21 cellular contexts compared by ENCODE assay signal in the genomic region with DNA sequence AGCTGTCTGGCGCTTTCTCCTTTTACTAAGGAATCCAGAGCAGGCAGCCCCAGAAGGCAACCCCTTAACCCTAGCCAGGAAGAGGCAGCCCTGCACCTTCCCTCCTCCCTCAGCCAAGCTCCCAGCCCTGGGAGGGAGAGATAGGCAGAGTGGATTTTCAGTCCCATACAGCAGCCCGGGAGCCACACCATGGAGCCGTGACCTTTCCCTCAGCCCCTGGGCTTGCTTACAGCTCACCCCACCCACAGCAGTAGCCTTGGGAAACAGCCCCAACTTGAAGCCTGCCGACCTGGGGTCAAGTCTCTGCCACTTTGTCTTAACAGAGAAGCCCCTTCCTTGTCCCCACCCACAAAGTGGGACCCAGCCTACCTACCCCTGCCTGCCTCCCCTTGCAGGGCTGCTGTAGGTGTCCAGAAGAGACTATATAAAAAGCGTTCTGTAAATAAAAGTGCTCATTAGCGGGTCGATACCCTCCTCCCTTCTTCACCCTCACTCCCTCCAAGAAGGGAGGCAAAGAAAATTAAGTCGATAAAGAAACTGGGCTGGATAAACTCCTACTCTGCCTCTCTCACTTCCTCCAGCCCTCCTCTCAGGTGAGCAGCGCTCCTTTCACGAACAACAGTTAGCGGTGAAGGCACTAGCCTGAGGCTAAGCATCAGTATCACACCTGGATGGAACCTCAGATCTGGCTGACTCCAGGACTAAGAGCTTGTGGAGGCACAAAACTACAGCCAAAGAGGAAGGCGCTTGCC. TPM values are rescaled to one million over a fixed set of nuclear protein-coding genes. Genes with fewer than 3 reads are reported as not detected.
A peak's percentile ranks its signal among the peaks of the same experiment; 100 is the strongest.
DNase-seq lines count a peak whose midpoint lies in the region; ATAC-seq, FAIRE-seq and TF ChIP-seq lines count a peak whose summit lies in the region.
"Had no signal": no experiment of that assay in that cellular context is flagged by ENCODE, and none has a peak within 500 bp of the region (broad histone marks: within the 10 kb centered on the region; RNA-seq: fewer than 3 reads in every experiment).

No MANE protein-coding gene starts in this region.

- peaks cover 2% of the 10 kb centered on the region for H3K27me3 Mint-ChIP-seq in activated CD4-positive, alpha-beta T cell treated with anti-CD3 and anti-CD28 coated beads, Interleukin-2, amount 10 ng/mL, durations not matched to agents 24 days and 14 days

- H3K4me1 Mint-ChIP-seq in activated CD4-positive, alpha-beta T cell treated with anti-CD3 and anti-CD28 coated beads, Interleukin-2, amount 10 ng/mL, durations not matched to agents 24 days and 14 days = peaks cover 4% of the 10 kb centered on the region
- H3K4me1 Mint-ChIP-seq: T-helper 17 cell had no signal

- in situ Hi-C loops in K562 (cut with MboI) = no loop called here

- ATAC-seq in K562 (peak; percentile 61), right lobe of liver (no peak), HG03457 (IDR thresholded peaks at IDR 0.05; ENCODE audit: unreplicated experiment) (no peak)
- ATAC-seq: T-helper 17 cell had no signal

- H2AFZ ChIP-seq in K562 (ENCODE audit: low read depth, low read length) = no peak overlapping the region

- no peak for DNase-seq in activated CD4-positive, alpha-beta T cell treated with anti-CD3 and anti-CD28 coated beads, Interleukin-2, amount 10 ng/mL, durations not matched to agents 24 days and 14 days
- no peak for DNase-seq in activated CD4-positive, alpha-beta T cell treated with anti-CD3 and anti-CD28 coated beads, Interleukin-2, amount 50 U/mL, for 4 hours
- DNase-seq in K562 (ENCODE audit: extremely low read depth in 1 of 4, low spot score in 3 of 4) (peak in 2 of 4 experiments; percentile 47 to 78), right lobe of liver (peak in 2 of 3 donors; percentile 48 to 50), GM19240 (ENCODE audit: insufficient read length, low spot score) (no peak), cerebellar nuclear complex (lab: John Stamatoyannopoulos, UW) (no peak)
- DNase-seq: activated CD4-positive, alpha-beta T cell treated with anti-CD3 and anti-CD28 coated beads, Interleukin-2, amount 50 U/mL, for 48 hours; activated gamma-delta T cell treated with Interleukin-2 at 50 U/mL for 16 hours; activated T-cell treated with anti-CD3 and anti-CD28 coated beads for 4 hours; HCEC 1CT; mesenchymal stem cell; NCI-H69; OCI-M1; stimulated activated CD8-positive, alpha-beta memory T cell treated with anti-CD3 and anti-CD28 coated beads, Interleukin-4, amount 100 ng/mL, for 48 hours; T-helper 17 cell had no signal

- CTCF ChIA-PET in K562 (lab: Yijun Ruan, JAX; ENCODE audit: low intra/inter-chr PET ratio) = no interaction called here

- H3K27ac ChIP-seq in K562 (ENCODE audit: extremely low read depth, low read depth, low read length) = peak overlapping the region; percentile 64
- peak overlapping the region in 2 of 3 donors; percentile 50 to 73 for H3K27ac ChIP-seq in right lobe of liver
- H3K27ac ChIP-seq in subcutaneous abdominal adipose tissue (ENCODE audit: low read depth, low read length) = peak overlapping the region; percentile 90
- H3K27ac ChIP-seq: BLaER1 treated with 17β-estradiol and CSF1 and Interleukin-3, amounts not matched to agents 10 nM and 100 nM; SJSA1; VCaP had no signal

- H4K20me1 ChIP-seq in K562 (replicated peaks; ENCODE audit: control insufficient read depth, insufficient read depth, low read length) = peaks cover 6% of the 10 kb centered on the region

- H3K36me3 ChIP-seq in K562 (ENCODE audit: control insufficient read depth, insufficient read depth, low read length) (peaks cover 21% of the 10 kb centered on the region; the same call in 2 of the 3 replicates), right lobe of liver (peaks cover 0 to 9% (median 4%) of the 10 kb centered on the region in 4 donors), subcutaneous abdominal adipose tissue (ENCODE audit: control insufficient read depth in 5 of 5, insufficient read depth in 5 of 5, low read length in 5 of 5) (peaks cover 0 to 6% (median 0%) of the 10 kb centered on the region in 5 donors)

- H3K4me2 ChIP-seq in K562 (ENCODE audit: insufficient read depth, low read length) = peak overlapping the region; percentile 9
- H3K4me2 ChIP-seq: BLaER1 treated with 17β-estradiol and CSF1 and Interleukin-3, amounts not matched to agents 10 nM and 100 nM had no signal

- POLR2A ChIA-PET in K562 (lab: Yijun Ruan, JAX) = interaction anchor here (0.8 to 1.5 kb wide), 4 partner anchors 10 to 1487 kb away, joined by 3 to 5 read pairs (median 3); no protein-coding TSS in a partner anchor

- H3K27ac Mint-ChIP-seq in activated CD4-positive, alpha-beta T cell treated with anti-CD3 and anti-CD28 coated beads, Interleukin-2, amount 10 ng/mL, durations not matched to agents 24 days and 14 days = peak overlapping the region; percentile 48
- H3K27ac Mint-ChIP-seq: T-helper 17 cell had no signal

- H3K27me3 ChIP-seq in K562 (ENCODE audit: control insufficient read depth in 2 of 2, insufficient read depth in 2 of 2, low read length in 2 of 2) = no peaks in the 10 kb centered on the region
- no peaks in the 10 kb centered on the region for H3K27me3 ChIP-seq in right lobe of liver
- no peaks in the 10 kb centered on the region for H3K27me3 ChIP-seq in subcutaneous abdominal adipose tissue (ENCODE audit: control insufficient read depth in 5 of 5, insufficient read depth in 4 of 5, low read length in 5 of 5)
- H3K27me3 ChIP-seq: BLaER1 treated with 17β-estradiol and CSF1 and Interleukin-3, amounts not matched to agents 10 nM and 100 nM; SJSA1 had no signal

- no peaks in the 10 kb centered on the region for H3K9me3 Mint-ChIP-seq in activated CD4-positive, alpha-beta T cell treated with anti-CD3 and anti-CD28 coated beads, Interleukin-2, amount 10 ng/mL, durations not matched to agents 24 days and 14 days

- no peak overlapping the region for H3K4me3 Mint-ChIP-seq in activated CD4-positive, alpha-beta T cell treated with anti-CD3 and anti-CD28 coated beads, Interleukin-2, amount 10 ng/mL, durations not matched to agents 24 days and 14 days
- H3K4me3 Mint-ChIP-seq: T-helper 17 cell had no signal

- FAIRE-seq in K562 (lab: Jason Lieb, UNC) = peak; percentile 75
- FAIRE-seq: D721Med had no signal

- TF ChIP-seq POLR2A in K562 (conservative IDR thresholded peaks at IDR 0.05) = no peak
- TF ChIP-seq POLR2A in right lobe of liver (IDR thresholded peaks at IDR 0.05) = no peak

- TF ChIP-seq RAD21 in K562 (CRISPR knock-in tag; conservative IDR thresholded peaks at IDR 0.05 in 1 of 2, IDR thresholded peaks at IDR 0.05 in 1 of 2) = no peak

- H3K4me1 ChIP-seq in K562 (replicated peaks in 1 of 2; ENCODE audit: control insufficient read depth in 2 of 2, insufficient read depth in 2 of 2, low read length in 2 of 2) (peaks cover 29 to 44% of the 10 kb centered on the region in 2 experiments; a peak in 4 of 5 replicates), right lobe of liver (peaks cover 0 to 80% (median 33%) of the 10 kb centered on the region in 4 donors), subcutaneous abdominal adipose tissue (ENCODE audit: control insufficient read depth in 5 of 5, insufficient read depth in 5 of 5, low read length in 5 of 5) (peaks cover 9 to 83% (median 70%) of the 10 kb centered on the region in 5 donors)

- TF ChIP-seq CTCF in K562 (IDR thresholded peaks at IDR 0.05 in 2 of 3, conservative IDR thresholded peaks at IDR 0.05 in 1 of 3; ENCODE audit: insufficient read depth in 2 of 3, low read depth in 1 of 3, low read length in 3 of 3) (no peak), right lobe of liver (IDR thresholded peaks at IDR 0.05) (no peak)

- H3K9me1 ChIP-seq in K562 (ENCODE audit: control insufficient read depth, insufficient read depth, low read length) = peaks cover 2% of the 10 kb centered on the region

- peaks cover 26% of the 10 kb centered on the region for H3K79me2 ChIP-seq in K562 (ENCODE audit: control insufficient read depth, insufficient read depth, low read length)

- H3K9me3 ChIP-seq in K562 (replicated peaks; ENCODE audit: control insufficient read depth, insufficient read depth, low read depth, low read length) = no peaks in the 10 kb centered on the region
- no peaks in the 10 kb centered on the region for H3K9me3 ChIP-seq in right lobe of liver
- H3K9me3 ChIP-seq in subcutaneous abdominal adipose tissue (ENCODE audit: control insufficient read depth in 5 of 5, low read length in 5 of 5) = no peaks in the 10 kb centered on the region
- H3K9me3 ChIP-seq: BLaER1 treated with 17β-estradiol and CSF1 and Interleukin-3, amounts not matched to agents 10 nM and 100 nM; SJSA1 had no signal

- H3K9ac ChIP-seq in K562 (ENCODE audit: insufficient read depth in 1 of 2, low read depth in 2 of 2, low read length in 2 of 2) = peak overlapping the region; percentile 41 to 76; a peak in 3 of 4 replicates
- peak overlapping the region in 4 of 5 donors; percentile 9 to 72 (median 34) for H3K9ac ChIP-seq in subcutaneous abdominal adipose tissue (ENCODE audit: low read length in 5 of 5)

- TF ChIP-seq EP300 in K562 (IDR thresholded peaks at IDR 0.05; ENCODE audit: low read length) = no peak

- intact Hi-C loops in activated CD4-positive, alpha-beta T cell treated with anti-CD3 and anti-CD28 coated beads, Interleukin-2, amount 10 ng/mL, durations not matched to agents 24 days and 14 days (cut with micrococcal nuclease) = no loop called here
- intact Hi-C loops in K562 (cut with micrococcal nuclease) = no loop called here
- intact Hi-C loops in right lobe of liver (cut with DNase I) = no loop called here

- H3K4me3 ChIP-seq in K562 (no peak overlapping the region), right lobe of liver (no peak overlapping the region), subcutaneous abdominal adipose tissue (ENCODE audit: low read depth in 1 of 5, low read length in 5 of 5) (peak overlapping the region in 2 of 5 donors; percentile 2 to 13)
- H3K4me3 ChIP-seq: BLaER1 treated with 17β-estradiol and CSF1 and Interleukin-3, amounts not matched to agents 10 nM and 100 nM; SJSA1 had no signal

- H3K36me3 Mint-ChIP-seq in activated CD4-positive, alpha-beta T cell treated with anti-CD3 and anti-CD28 coated beads, Interleukin-2, amount 10 ng/mL, durations not matched to agents 24 days and 14 days (ENCODE audit: low read depth) = no peaks in the 10 kb centered on the region

- no TSS peak for BruUV-seq in K562 (replicated peaks; lab: Mats Ljungman, UMichigan)

- 28% methylated on average over 8 of the region's 12 CpGs for WGBS in K562 (ENCODE audit: insufficient coverage, low coverage, missing lambda C conversion rate)
- 50% methylated on average over 7 of the region's 12 CpGs for whole genome bisulfite sequencing in right lobe of liver (ENCODE audit: insufficient coverage, low coverage, low lambda C conversion rate, missing lambda C conversion rate)

RNA-seq across cellular contexts. Expression of a gene that starts 4.2 kb away (rescaled TPM):
- total RNA-seq in activated CD4-positive, alpha-beta T cell treated with anti-CD3 and anti-CD28 coated beads, Interleukin-2, amount 10 ng/mL, durations not matched to agents 24 days and 14 days = 5.2 and 5.8 TPM in 2 replicates
- 2.6 and 16.9 TPM in 2 replicates for total RNA-seq in K562 (2011; cell fraction: chromatin; rRNA removed; ENCODE audit: low replicate concordance)
- total RNA-seq in K562 (2011; cell fraction: nucleolus; rRNA removed) = 23.8 and 27.2 TPM in 2 replicates
- 7.9 and 8.0 TPM in 2 replicates for total RNA-seq in K562 (2011; cell fraction: nucleoplasm; rRNA removed)
- total RNA-seq in K562 (2014; rRNA removed) (26.7 and 26.9 TPM in 2 replicates), K562 (2014; rRNA removed; fragmentation: Illumina TruSeq; extraction: Trizol) (4.1 and 5.7 TPM in 2 replicates), K562 (2015; rRNA removed; fragmentation: Illumina TruSeq; extraction: Trizol) (12.4 and 13.1 TPM in 2 replicates), K562 (2021) (23.1 and 23.8 TPM in 2 replicates), right lobe of liver (100 to 1,000 TPM; 223 to 355 (median 321) TPM)
- polyA plus RNA-seq in K562 (2011; rRNA removed) (14.0 and 18.6 TPM in 2 replicates), K562 (2014; fragmentation: Illumina TruSeq; extraction: Trizol) (7.7 and 14.4 TPM in 2 replicates), K562 (2014; fragmentation: Nextera tagmentation; extraction: Ambion mirVana) (1 to 10 TPM; 1.4 to 4.3 TPM), K562 (2014; rRNA removed) (19.7 and 26.1 TPM in 2 replicates)
- 23.0 and 51.6 TPM in 2 replicates for polyA plus RNA-seq in K562 (2011; cell fraction: cytosol; rRNA removed)
- 10.6 and 13.0 TPM in 2 replicates for polyA plus RNA-seq in K562 (2011; cell fraction: nucleus; rRNA removed)
- polyA plus RNA-seq in K562 (2012) = 13.1 and 24.0 TPM in 2 replicates
- 4.4 and 5.5 TPM in 2 replicates for polyA minus RNA-seq in K562 (2011; rRNA and poly(A)+ RNA removed)
- 10.1 and 12.3 TPM in 2 replicates for polyA minus RNA-seq in K562 (2011; cell fraction: cytosol; rRNA and poly(A)+ RNA removed)
- polyA minus RNA-seq in K562 (2011; cell fraction: nucleus; rRNA and poly(A)+ RNA removed) = 13.2 and 18.7 TPM in 2 replicates

RNA-seq across cellular contexts. Expression of a gene that starts 4.5 kb away (rescaled TPM):
- 21.0 and 21.1 TPM in 2 replicates for total RNA-seq in activated CD4-positive, alpha-beta T cell treated with anti-CD3 and anti-CD28 coated beads, Interleukin-2, amount 10 ng/mL, durations not matched to agents 24 days and 14 days
- 23.7 and 51.5 TPM in 2 replicates for total RNA-seq in K562 (2011; cell fraction: chromatin; rRNA removed; ENCODE audit: low replicate concordance)
- total RNA-seq in K562 (2011; cell fraction: nucleolus; rRNA removed) = 38.4 and 40.9 TPM in 2 replicates
- total RNA-seq in K562 (2011; cell fraction: nucleoplasm; rRNA removed) = 34.5 and 45.6 TPM in 2 replicates
- total RNA-seq in K562 (2014; rRNA removed) (104 and 117 TPM in 2 replicates), K562 (2014; rRNA removed; fragmentation: Illumina TruSeq; extraction: Trizol) (6.7 and 8.1 TPM in 2 replicates), K562 (2015; rRNA removed; fragmentation: Illumina TruSeq; extraction: Trizol) (24.3 and 25.3 TPM in 2 replicates), K562 (2021) (66.8 and 68.2 TPM in 2 replicates), right lobe of liver (100 to 1,000 TPM; 153 to 301 (median 214) TPM)
- polyA plus RNA-seq in K562 (2011; rRNA removed) (24.8 and 34.6 TPM in 2 replicates), K562 (2014; fragmentation: Illumina TruSeq; extraction: Trizol) (11.2 and 24.8 TPM in 2 replicates), K562 (2014; fragmentation: Nextera tagmentation; extraction: Ambion mirVana) (1 to 10 TPM in 1 of 2 experiments, under 1 TPM in 1; 0.65 to 1.3 TPM), K562 (2014; rRNA removed) (78.5 and 88.1 TPM in 2 replicates)
- 49.5 and 189 TPM in 2 replicates for polyA plus RNA-seq in K562 (2011; cell fraction: cytosol; rRNA removed)
- polyA plus RNA-seq in K562 (2011; cell fraction: nucleus; rRNA removed) = 50.2 and 71.7 TPM in 2 replicates
- 35.2 and 62.2 TPM in 2 replicates for polyA plus RNA-seq in K562 (2012)
- polyA minus RNA-seq in K562 (2011; rRNA and poly(A)+ RNA removed) = 8.4 and 10.2 TPM in 2 replicates
- 22.6 and 34.3 TPM in 2 replicates for polyA minus RNA-seq in K562 (2011; cell fraction: cytosol; rRNA and poly(A)+ RNA removed)
- polyA minus RNA-seq in K562 (2011; cell fraction: nucleus; rRNA and poly(A)+ RNA removed) = 12.7 and 15.7 TPM in 2 replicates

RNA-seq across cellular contexts. Expression of a gene that starts 36.5 kb away (rescaled TPM):
- total RNA-seq in activated CD4-positive, alpha-beta T cell treated with anti-CD3 and anti-CD28 coated beads, Interleukin-2, amount 10 ng/mL, durations not matched to agents 24 days and 14 days = 63.2 and 66.5 TPM in 2 replicates
- 1.3 and 3.4 TPM in 2 replicates for total RNA-seq in K562 (2011; cell fraction: chromatin; rRNA removed; ENCODE audit: low replicate concordance)
- total RNA-seq in K562 (2011; cell fraction: nucleolus; rRNA removed) = 0.66 and 2.0 TPM in 2 replicates
- total RNA-seq in K562 (2011; cell fraction: nucleoplasm; rRNA removed) = 1.2 and 2.7 TPM in 2 replicates
- total RNA-seq in K562 (2014; rRNA removed) (0.41 TPM in 2 replicates), K562 (2014; rRNA removed; fragmentation: Illumina TruSeq; extraction: Trizol) (0.44 TPM in 1 of 2 replicates, not detected in the other), K562 (2015; rRNA removed; fragmentation: Illumina TruSeq; extraction: Trizol) (0.22 TPM in 1 of 2 replicates, not detected in the other), K562 (2021) (0.49 and 0.67 TPM in 2 replicates), right lobe of liver (1 to 10 TPM; 2.0 to 9.7 (median 4.4) TPM)
- polyA plus RNA-seq in K562 (2011; rRNA removed) (0.64 and 1.1 TPM in 2 replicates), K562 (2014; fragmentation: Illumina TruSeq; extraction: Trizol) (0.21 and 0.51 TPM in 2 replicates), K562 (2014; fragmentation: Nextera tagmentation; extraction: Ambion mirVana) (not detected), K562 (2014; rRNA removed) (0.70 and 0.90 TPM in 2 replicates)
- polyA plus RNA-seq in K562 (2011; cell fraction: cytosol; rRNA removed) = 0.82 and 1.1 TPM in 2 replicates
- 2.6 and 3.6 TPM in 2 replicates for polyA plus RNA-seq in K562 (2011; cell fraction: nucleus; rRNA removed)
- polyA plus RNA-seq in K562 (2012) = 0.34 and 0.82 TPM in 2 replicates
- 0.39 and 0.70 TPM in 2 replicates for polyA minus RNA-seq in K562 (2011; rRNA and poly(A)+ RNA removed)
- polyA minus RNA-seq in K562 (2011; cell fraction: cytosol; rRNA and poly(A)+ RNA removed) = not detected in 2 replicates
- 0.40 and 1.2 TPM in 2 replicates for polyA minus RNA-seq in K562 (2011; cell fraction: nucleus; rRNA and poly(A)+ RNA removed)

Comparison
In these comparisons a context has a peak if more than half of its experiments do, and no peak if none do; other contexts are left out.
1. DNase-seq: peak in right lobe of liver (2 of 3); none in activated CD4-positive, alpha-beta T cell treated with anti-CD3 and anti-CD28 coated beads, Interleukin-2, amount 10 ng/mL, durations not matched to agents 24 days and 14 days (single experiment), activated CD4-positive, alpha-beta T cell treated with anti-CD3 and anti-CD28 coated beads, Interleukin-2, amount 50 U/mL, for 4 hours (0 of 2), GM19240 (single experiment) and cerebellar nuclear complex (0 of 2).
2. RNA of a gene that starts 4.2 kb away (total RNA-seq): 223 to 355 TPM in right lobe of liver; 2.6 to 27.2 TPM in K562 and 5.2 to 5.8 TPM in activated CD4-positive, alpha-beta T cell treated with anti-CD3 and anti-CD28 coated beads, Interleukin-2, amount 10 ng/mL, durations not matched to agents 24 days and 14 days; every median in the first group is over 4 times any median in the second.
3. Peak in every context shown above with its lines, with median percentiles within 50 percentile points of each other: H3K27ac ChIP-seq.